In genomic region chr10:103969857-103970627, GRCh38 we compare ENCODE assay signal across 10 cellular contexts. TPM values are rescaled to one million over a fixed set of nuclear protein-coding genes. Genes with fewer than 3 reads are reported as not detected.
DNase-seq lines count a peak whose midpoint lies in the region; ATAC-seq and TF ChIP-seq lines count a peak whose summit lies in the region.
"Had no signal": no experiment of that assay in that cellular context is flagged by ENCODE, and none has a peak within 500 bp of the region (broad histone marks: within the 10 kb centered on the region; RNA-seq: fewer than 3 reads in every experiment).

No MANE protein-coding gene starts in this region.

- peaks cover 2% of the 10 kb centered on the region for H3K36me3 Mint-ChIP-seq in mesothelial cell of epicardium

- H3K9me3 Mint-ChIP-seq in mesothelial cell of epicardium = no peaks in the 10 kb centered on the region

- in situ Hi-C loops in astrocyte of the cerebellum (cut with HindIII; ENCODE audit: low sequenced_read_pairs) = no loop called here

- H3K36me3 ChIP-seq in cardiac muscle cell (no peaks in the 10 kb centered on the region), urinary bladder (ENCODE audit: insufficient read depth) (no peaks in the 10 kb centered on the region)

- peaks cover 41% of the 10 kb centered on the region for H3K4me1 Mint-ChIP-seq in mesothelial cell of epicardium

- H3K4me3 ChIP-seq in cardiac muscle cell = peak overlapping the region; percentile 19
- H3K4me3 ChIP-seq in astrocyte of the cerebellum (ENCODE audit: low read depth, low read length) = peak overlapping the region; percentile 50
- peak overlapping the region; percentile 95 for H3K4me3 ChIP-seq in urinary bladder (ENCODE audit: low read depth, low read length)

- H3K4me1 ChIP-seq in cardiac muscle cell (ENCODE audit: low read depth) = peaks cover 10% of the 10 kb centered on the region
- H3K4me1 ChIP-seq in urinary bladder (ENCODE audit: insufficient read depth) = no peaks in the 10 kb centered on the region

- H3K27ac ChIP-seq in cardiac muscle cell = no peak overlapping the region
- no peak overlapping the region for H3K27ac ChIP-seq in urinary bladder (ENCODE audit: low read depth)

- peak overlapping the region; percentile 96 for H3K4me3 Mint-ChIP-seq in mesothelial cell of epicardium

- DNase-seq in cardiac muscle cell (ENCODE audit: low read depth in 1 of 2, low spot score in 1 of 2) = no peak
- no peak for DNase-seq in left cardiac atrium
- DNase-seq in astrocyte of the cerebellum (ENCODE audit: low read depth) = no peak
- DNase-seq in mesothelial cell of epicardium (ENCODE audit: low spot score in 2 of 2, unreplicated experiment in 2 of 2) = no peak
- no peak for DNase-seq in glomerular visceral epithelial cell (ENCODE audit: extremely low spot score)
- no peak for DNase-seq in Ammon's horn (ENCODE audit: low spot score)
- DNase-seq: DMS79 treated with DMSO at 0.1 percent for 48 hours; stimulated activated CD4-positive, alpha-beta T cell treated with anti-CD3 and anti-CD28 coated beads, Interleukin-4, amount 100 ng/mL, for 4 hours had no signal

- TF ChIP-seq CTCF in cardiac muscle cell (IDR thresholded peaks at IDR 0.05; ENCODE audit: low read depth, low read length) (no peak), astrocyte of the cerebellum (IDR thresholded peaks at IDR 0.05; ENCODE audit: low read depth, low read length, missing control alignments) (no peak), mesothelial cell of epicardium (IDR thresholded peaks at IDR 0.05; ENCODE audit: unreplicated experiment) (no peak)

- intact Hi-C loops in left cardiac atrium (cut with DNase I) = loop anchor here in 1 of 2 donors (2.0 kb wide), 1 partner anchor 151 kb away; no protein-coding TSS in a partner anchor

- H3K27me3 ChIP-seq in cardiac muscle cell = no peaks in the 10 kb centered on the region

- no peaks in the 10 kb centered on the region for H3K9me3 ChIP-seq in cardiac muscle cell (ENCODE audit: low read depth)

- no peak overlapping the region for H3K27ac Mint-ChIP-seq in mesothelial cell of epicardium

- ATAC-seq in left cardiac atrium (no peak), HG02678 (IDR thresholded peaks at IDR 0.05; ENCODE audit: unreplicated experiment) (no peak)

- 62% methylated on average over 2 of the region's 2 CpGs for WGBS in urinary bladder

- H3K27me3 Mint-ChIP-seq in mesothelial cell of epicardium (ENCODE audit: low read depth) = no peaks in the 10 kb centered on the region

RNA-seq across cellular contexts. Expression of gene SLK, which starts 3.1 kb away (rescaled TPM):
- total RNA-seq in cardiac muscle cell (34.8 and 43.8 TPM in 2 replicates), left cardiac atrium (10 to 100 TPM; 29.0 to 42.2 TPM), mesothelial cell of epicardium (29.3 to 30.2 TPM (median 29.7 TPM) in 3 replicates), urinary bladder (120 TPM)
- polyA plus RNA-seq in cardiac muscle cell (24.1 and 35.2 TPM in 2 replicates), urinary bladder (32.7 TPM)

RNA-seq across cellular contexts. Expression of gene STN1, which starts 52.1 kb away (rescaled TPM):
- total RNA-seq in cardiac muscle cell (39.5 and 44.7 TPM in 2 replicates), left cardiac atrium (10 to 100 TPM; 26.7 to 28.5 TPM), mesothelial cell of epicardium (14.0 to 14.5 TPM (median 14.2 TPM) in 3 replicates), urinary bladder (18.3 TPM)
- polyA plus RNA-seq in cardiac muscle cell (43.5 and 73.0 TPM in 2 replicates), urinary bladder (22.6 TPM)

Comparison
In these comparisons a context has a peak if more than half of its experiments do, and no peak if none do; other contexts are left out.
1. H3K4me3 ChIP-seq: peak in every context shown above with its lines; median percentile 95 in urinary bladder; 50 in astrocyte of the cerebellum; 19 in cardiac muscle cell.